ENCODE assay signal across 19 cellular contexts in genomic region chr2:1968988-1969700, GRCh38.
"Had no signal": no experiment of that assay in that cellular context is flagged by ENCODE, and none has a peak within 500 bp of the region (broad histone marks: within the 10 kb centered on the region; RNA-seq: fewer than 3 reads in every experiment).

No MANE protein-coding gene starts in this region.

- H3K27me3 ChIP-seq: esophagus muscularis mucosa, heart right ventricle, right atrium auricular region, transverse colon had no signal

- H3K4me3 Mint-ChIP-seq: immature natural killer cell; naive thymus-derived CD4-positive, alpha-beta T cell had no signal

- ATAC-seq: activated naive CD4-positive, alpha-beta T cell treated with anti-CD3 and anti-CD28 coated beads, Interleukin-2, amount 50 U/mL, for 72 hours; heart right ventricle; naive thymus-derived CD4-positive, alpha-beta T cell had no signal

- H3K4me1 Mint-ChIP-seq: immature natural killer cell; naive thymus-derived CD4-positive, alpha-beta T cell had no signal

- H3K9me3 Mint-ChIP-seq: activated naive CD4-positive, alpha-beta T cell treated with anti-CD3 and anti-CD28 coated beads, Interleukin-2, amount 50 U/mL, for 72 hours; immature natural killer cell; naive thymus-derived CD4-positive, alpha-beta T cell had no signal

- H3K4me3 ChIP-seq: esophagus muscularis mucosa, heart right ventricle, right atrium auricular region, transverse colon had no signal

- DNase-seq: activated CD4-positive, alpha-beta T cell treated with anti-CD3 and anti-CD28 coated beads, Interleukin-2, amount 50 U/mL, for 48 hours; activated gamma-delta T cell; central memory CD4-positive, alpha-beta T cell; cortex of kidney; effector CD8-positive, alpha-beta T cell; heart right ventricle; immature natural killer cell; mesenchymal stem cell; naive thymus-derived CD4-positive, alpha-beta T cell; stimulated activated CD4-positive, alpha-beta T cell treated with anti-CD3 and anti-CD28 coated beads, Interleukin-2, amount 100 ng/mL, for 24 hours; stimulated activated naive CD4-positive, alpha-beta T cell treated with Interleukin-2 at 50 U/mL for 16 hours; SW 1271; T-helper 2 cell; transverse colon; WERI-Rb-1 had no signal

- H3K4me1 ChIP-seq: esophagus muscularis mucosa, right atrium auricular region had no signal

- H3K36me3 ChIP-seq: esophagus muscularis mucosa, heart right ventricle, neutrophil, right atrium auricular region, transverse colon, WERI-Rb-1 had no signal

- H3K9me3 ChIP-seq: esophagus muscularis mucosa, heart right ventricle, neutrophil, right atrium auricular region, transverse colon had no signal

- H3K27ac Mint-ChIP-seq: activated naive CD4-positive, alpha-beta T cell treated with anti-CD3 and anti-CD28 coated beads, Interleukin-2, amount 50 U/mL, for 72 hours; naive thymus-derived CD4-positive, alpha-beta T cell had no signal

- H3K36me3 Mint-ChIP-seq: activated naive CD4-positive, alpha-beta T cell treated with anti-CD3 and anti-CD28 coated beads, Interleukin-2, amount 50 U/mL, for 72 hours; immature natural killer cell; naive thymus-derived CD4-positive, alpha-beta T cell had no signal

- H3K27ac ChIP-seq: esophagus muscularis mucosa, heart right ventricle, neutrophil, right atrium auricular region, transverse colon, WERI-Rb-1 had no signal
